ENCODE assay signal across 23 cellular contexts in the genomic region with DNA sequence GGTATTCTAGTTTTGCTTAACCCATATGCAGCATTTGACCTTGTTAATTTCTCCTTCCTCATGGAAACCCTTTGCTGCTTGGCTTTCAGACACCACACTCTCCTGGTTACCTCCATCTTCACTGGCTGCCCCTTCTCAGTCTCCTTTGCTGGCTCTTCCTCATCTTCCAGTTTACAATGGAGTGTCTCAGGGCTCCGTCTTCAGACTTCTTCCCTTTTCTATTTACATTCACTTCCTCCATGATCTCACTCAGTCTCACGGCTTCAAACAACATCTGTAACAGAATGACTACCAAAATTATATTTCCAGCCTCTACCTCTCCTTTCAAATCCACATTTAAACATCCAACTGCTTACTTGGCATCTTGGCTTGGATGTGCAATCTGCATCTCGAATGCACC.
DNase-seq lines count a peak whose midpoint lies in the region; FAIRE-seq and TF ChIP-seq lines count a peak whose summit lies in the region.
"Had no signal": no experiment of that assay in that cellular context is flagged by ENCODE, and none has a peak within 500 bp of the region (broad histone marks: within the 10 kb centered on the region; RNA-seq: fewer than 3 reads in every experiment).

No MANE protein-coding gene starts in this region.

- DNase-seq in NOMO-1 treated with DMSO at 0.1 percent for 48 hours (lab: John Stamatoyannopoulos, UW; ENCODE audit: unreplicated experiment) (peak; percentile 55), NOMO-1 treated with dmso at 0.1 percent for 144 hours (lab: John Stamatoyannopoulos, UW; ENCODE audit: unreplicated experiment) (no peak), epithelial cell of esophagus (ENCODE audit: low read depth) (no peak), superior temporal gyrus (ENCODE audit: extremely low spot score) (peak; percentile 14), WERI-Rb-1 (no peak), GM12891 (ENCODE audit: insufficient read length, low spot score) (no peak)
- no peak for DNase-seq in activated naive CD4-positive, alpha-beta T cell (lab: John Stamatoyannopoulos, UW)
- DNase-seq: activated naive CD8-positive, alpha-beta T cell treated with anti-CD3 and anti-CD28 coated beads for 36 hours; central memory CD4-positive, alpha-beta T cell; DMS79 treated with DMSO at 0.1 percent for 48 hours; H7; heart left ventricle; left cardiac atrium; mesenchymal stem cell; NCI-H2081 treated with DMSO at 0.1 percent for 48 hours; NCI-H345; NCI-H774; Peyer's patch had no signal

- peak overlapping the region; percentile 24 for H3K4me2 ChIP-seq in OCI-LY3 (ENCODE audit: low read length)

- H3K27ac ChIP-seq in OCI-LY3 (ENCODE audit: low read length) (no peak overlapping the region), WERI-Rb-1 (no peak overlapping the region)
- H3K27ac ChIP-seq: 22Rv1, ascending aorta, heart left ventricle, Peyer's patch, SJSA1 had no signal

- no peak for FAIRE-seq in GM12891 (lab: Jason Lieb, UNC)
- FAIRE-seq: GM12878 had no signal

- TF ChIP-seq CTCF in OCI-LY3 (IDR thresholded peaks at IDR 0.05; ENCODE audit: low read depth, low read length) (no peak), epithelial cell of esophagus (IDR thresholded peaks at IDR 0.05; ENCODE audit: insufficient read depth, low read depth, low read length, missing control alignments) (no peak), WERI-Rb-1 (IDR thresholded peaks at IDR 0.05; ENCODE audit: low read depth, low read length) (no peak)

- H3K79me2 ChIP-seq in OCI-LY3 (ENCODE audit: low read length), result no peaks in the 10 kb centered on the region

- H2AFZ ChIP-seq in OCI-LY3 (ENCODE audit: low read depth, low read length), result peak overlapping the region; percentile 83

- peaks cover 5% of the 10 kb centered on the region; the same call in 1 of the 2 replicates for H3K4me1 ChIP-seq in OCI-LY3 (ENCODE audit: low read length)
- H3K4me1 ChIP-seq: ascending aorta, heart left ventricle, Peyer's patch had no signal

- H3K9ac ChIP-seq in OCI-LY3 (ENCODE audit: low read length), result no peak overlapping the region

- TF ChIP-seq POLR2A in GM12891 (IDR thresholded peaks at IDR 0.05; ENCODE audit: low read depth, low read length), result no peak

- H3K4me3 ChIP-seq in OCI-LY3 (ENCODE audit: low read length), result no peak overlapping the region
- peak overlapping the region; percentile 48 for H3K4me3 ChIP-seq in epithelial cell of esophagus (ENCODE audit: low read length)
- H3K4me3 ChIP-seq in WERI-Rb-1 (ENCODE audit: low read depth, low read length), result no peak overlapping the region
- H3K4me3 ChIP-seq: ascending aorta, GM12878, heart left ventricle, Peyer's patch, SJSA1 had no signal

- H3K27me3 ChIP-seq in OCI-LY3 (ENCODE audit: low read depth, low read length) (no peaks in the 10 kb centered on the region), WERI-Rb-1 (ENCODE audit: insufficient read depth, low read depth, severe bottlenecking) (no peaks in the 10 kb centered on the region)
- H3K27me3 ChIP-seq: ascending aorta, Peyer's patch, SJSA1 had no signal

- H4K20me1 ChIP-seq in OCI-LY3 (ENCODE audit: insufficient read depth, low read length), result no peaks in the 10 kb centered on the region

- H3K36me3 ChIP-seq in OCI-LY3 (replicated peaks; ENCODE audit: low read depth, low read length) (no peaks in the 10 kb centered on the region), WERI-Rb-1 (no peaks in the 10 kb centered on the region)
- H3K36me3 ChIP-seq: ascending aorta, heart left ventricle, Peyer's patch, SJSA1 had no signal

- H3K9me3 ChIP-seq in OCI-LY3 (ENCODE audit: insufficient read depth, low read length), result no peaks in the 10 kb centered on the region
- H3K9me3 ChIP-seq in WERI-Rb-1 (ENCODE audit: severe bottlenecking), result no peaks in the 10 kb centered on the region
- H3K9me3 ChIP-seq: ascending aorta, heart left ventricle, Peyer's patch, SJSA1 had no signal

TF ChIP-seq in GM12891, 5 proteins besides CTCF, POLR2A, EP300 and RAD21:
- no peak for TF ChIP-seq POLR2AphosphoS5 (IDR thresholded peaks at IDR 0.05; ENCODE audit: low read depth, low read length)
- no peak for TF ChIP-seq POU2F2 (IDR thresholded peaks at IDR 0.05; ENCODE audit: low read depth, low read length)
- TF ChIP-seq TAF1 (IDR thresholded peaks at IDR 0.05; ENCODE audit: low read depth, low read length), result no peak
- no peak for TF ChIP-seq SPI1 (IDR thresholded peaks at IDR 0.05; ENCODE audit: low read depth, low read length)
- no peak for TF ChIP-seq PAX5 (IDR thresholded peaks at IDR 0.05; ENCODE audit: insufficient read depth, low read length, severe bottlenecking)

Comparison
In these comparisons a context has a peak if more than half of its experiments do, and no peak if none do; other contexts are left out.
1. DNase-seq: peak in NOMO-1 treated with DMSO at 0.1 percent for 48 hours (single experiment) and superior temporal gyrus (single experiment); none in NOMO-1 treated with dmso at 0.1 percent for 144 hours (single experiment), epithelial cell of esophagus (single experiment), activated naive CD4-positive, alpha-beta T cell (0 of 4), WERI-Rb-1 (single experiment) and GM12891 (single experiment).